9 cellular contexts compared by ENCODE assay signal in the genomic region with DNA sequence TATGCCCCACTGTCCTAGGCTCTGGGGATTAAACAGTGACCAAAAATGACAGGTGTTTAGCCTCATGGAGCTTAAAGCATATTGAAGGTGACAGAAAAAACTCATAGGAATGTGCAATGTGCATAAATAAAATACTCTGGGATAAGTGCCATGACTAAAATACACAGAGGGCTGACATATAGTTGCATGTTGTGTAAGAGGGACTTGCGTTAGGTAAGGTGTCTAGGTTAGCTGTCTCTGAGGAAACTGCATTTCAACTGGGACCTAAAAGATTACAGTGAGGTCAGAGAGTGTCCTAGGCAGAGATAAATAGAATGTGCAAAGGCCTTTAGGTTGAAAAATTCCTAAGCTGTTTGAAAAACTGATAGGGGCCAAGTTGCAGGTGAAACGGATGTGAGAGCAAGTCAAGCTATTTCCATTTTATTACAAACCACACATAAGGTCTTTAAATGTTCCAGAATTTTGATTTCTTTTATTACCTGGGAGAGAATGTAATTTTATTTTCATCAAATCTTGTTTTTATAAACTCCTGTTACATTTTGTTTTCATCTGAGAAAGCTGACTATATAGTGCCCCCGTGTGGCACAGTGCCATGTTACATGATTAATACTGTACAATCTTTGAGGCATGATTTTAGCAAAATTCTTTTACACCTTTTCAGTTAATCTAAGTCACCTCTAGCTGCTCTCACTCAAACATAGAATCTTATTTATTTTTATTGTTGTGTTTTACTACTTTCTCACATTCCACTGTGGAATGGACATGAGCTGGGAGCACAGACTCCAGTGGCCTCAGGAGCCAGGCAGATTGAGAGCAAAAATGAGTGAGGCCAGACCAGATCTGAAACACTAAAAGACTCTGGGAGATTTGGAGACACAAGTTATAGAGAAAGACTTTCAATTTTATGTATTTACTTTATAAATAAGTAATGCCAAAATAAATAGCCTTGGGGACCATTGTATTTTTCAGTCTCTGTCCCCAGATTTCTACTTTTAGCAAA.
DNase-seq lines count a peak whose midpoint lies in the region; ATAC-seq and TF ChIP-seq lines count a peak whose summit lies in the region.
"Had no signal": no experiment of that assay in that cellular context is flagged by ENCODE, and none has a peak within 500 bp of the region (broad histone marks: within the 10 kb centered on the region; RNA-seq: fewer than 3 reads in every experiment).

No MANE protein-coding gene starts in this region.

- DNase-seq in activated CD4-positive, alpha-beta T cell treated with anti-CD3 and anti-CD28 coated beads, Interleukin-2, amount 10 ng/mL, durations not matched to agents 7 days and 5 days = peak; percentile 6
- DNase-seq in activated CD4-positive, alpha-beta T cell treated with anti-CD3 and anti-CD28 coated beads, Interleukin-2, amount 50 U/mL, for 1 hour = no peak
- DNase-seq in LHCN-M2 (ENCODE audit: low read depth) (peak; percentile 48), chondrocyte (ENCODE audit: low spot score) (no peak), neural progenitor cell (ENCODE audit: low spot score) (peak; percentile 54), pons (ENCODE audit: low spot score) (no peak)
- no peak for DNase-seq in T-helper 2 cell treated with Interferon-gamma antibody and Interleukin-4, amounts not matched to agents 5 μg/mL and 100 μg/mL, for 36 hours (ENCODE audit: low spot score)

- POLR2A ChIA-PET in activated CD4-positive, alpha-beta T cell treated with anti-CD3 and anti-CD28 coated beads, Interleukin-2, amount 10 ng/mL, durations not matched to agents 7 days and 5 days (lab: Charles Lee) = no interaction called here

- no peaks in the 10 kb centered on the region for H4K20me1 ChIP-seq in neural progenitor cell (ENCODE audit: low read depth)

- no peaks in the 10 kb centered on the region for H3K4me1 Mint-ChIP-seq in activated CD4-positive, alpha-beta T cell treated with anti-CD3 and anti-CD28 coated beads, Interleukin-2, amount 10 ng/mL, durations not matched to agents 7 days and 5 days
- H3K4me1 Mint-ChIP-seq in chondrocyte (ENCODE audit: low read depth) (peaks cover 34% of the 10 kb centered on the region), neural progenitor cell (no peaks in the 10 kb centered on the region)
- no peaks in the 10 kb centered on the region for H3K4me1 Mint-ChIP-seq in T-helper 2 cell treated with Interferon-gamma antibody and Interleukin-4, amounts not matched to agents 5 μg/mL and 100 μg/mL, for 36 hours (ENCODE audit: low read depth)
- H3K4me1 Mint-ChIP-seq: activated naive CD4-positive, alpha-beta T cell treated with anti-CD3 and anti-CD28 coated beads, Interleukin-2, amount 50 U/mL, for 24 hours had no signal

- H2AFZ ChIP-seq in neural progenitor cell (replicated peaks) = peak overlapping the region; percentile 33

- no peak overlapping the region for H3K27ac Mint-ChIP-seq in activated CD4-positive, alpha-beta T cell treated with anti-CD3 and anti-CD28 coated beads, Interleukin-2, amount 10 ng/mL, durations not matched to agents 7 days and 5 days
- H3K27ac Mint-ChIP-seq in chondrocyte (ENCODE audit: unreplicated experiment) (peak overlapping the region; percentile 15), neural progenitor cell (no peak overlapping the region)
- no peak overlapping the region for H3K27ac Mint-ChIP-seq in T-helper 2 cell treated with Interferon-gamma antibody and Interleukin-4, amounts not matched to agents 5 μg/mL and 100 μg/mL, for 36 hours
- H3K27ac Mint-ChIP-seq: activated naive CD4-positive, alpha-beta T cell treated with anti-CD3 and anti-CD28 coated beads, Interleukin-2, amount 50 U/mL, for 24 hours had no signal

- H3K27me3 ChIP-seq in neural progenitor cell = no peaks in the 10 kb centered on the region

- ATAC-seq in HG02678 (IDR thresholded peaks at IDR 0.05; ENCODE audit: unreplicated experiment) = no peak

- no peak overlapping the region for H3K9ac ChIP-seq in neural progenitor cell

- TF ChIP-seq CTCF in chondrocyte (IDR thresholded peaks at IDR 0.05) (peak; percentile 91), neural progenitor cell (IDR thresholded peaks at IDR 0.05) (peak; percentile 86)

- H3F3A ChIP-seq in neural progenitor cell (ENCODE audit: low read depth) = peaks cover 22% of the 10 kb centered on the region

- CTCF ChIA-PET in activated CD4-positive, alpha-beta T cell treated with anti-CD3 and anti-CD28 coated beads, Interleukin-2, amount 10 ng/mL, durations not matched to agents 7 days and 5 days (lab: Charles Lee) = no interaction called here

- no peaks in the 10 kb centered on the region for H3K36me3 ChIP-seq in neural progenitor cell

- H3K4me2 ChIP-seq in neural progenitor cell = no peak overlapping the region

- H3K27ac ChIP-seq in neural progenitor cell = no peak overlapping the region

- no peak overlapping the region for H3K4me3 ChIP-seq in neural progenitor cell

- H3K79me2 ChIP-seq in neural progenitor cell (ENCODE audit: low read depth) = no peaks in the 10 kb centered on the region

- H3K9me3 Mint-ChIP-seq in activated CD4-positive, alpha-beta T cell treated with anti-CD3 and anti-CD28 coated beads, Interleukin-2, amount 10 ng/mL, durations not matched to agents 7 days and 5 days = no peaks in the 10 kb centered on the region
- no peaks in the 10 kb centered on the region for H3K9me3 Mint-ChIP-seq in chondrocyte (ENCODE audit: low read depth)
- H3K9me3 Mint-ChIP-seq in neural progenitor cell = no peaks in the 10 kb centered on the region
- peaks cover 4% of the 10 kb centered on the region for H3K9me3 Mint-ChIP-seq in T-helper 2 cell treated with Interferon-gamma antibody and Interleukin-4, amounts not matched to agents 5 μg/mL and 100 μg/mL, for 36 hours

- H3K4me1 ChIP-seq in neural progenitor cell = peaks cover 18% of the 10 kb centered on the region

- no peaks in the 10 kb centered on the region for H3K9me3 ChIP-seq in neural progenitor cell (ENCODE audit: low read depth)

- H3K27me3 Mint-ChIP-seq in activated CD4-positive, alpha-beta T cell treated with anti-CD3 and anti-CD28 coated beads, Interleukin-2, amount 10 ng/mL, durations not matched to agents 7 days and 5 days = no peaks in the 10 kb centered on the region
- no peaks in the 10 kb centered on the region for H3K27me3 Mint-ChIP-seq in chondrocyte (ENCODE audit: low read depth)
- no peaks in the 10 kb centered on the region for H3K27me3 Mint-ChIP-seq in neural progenitor cell (ENCODE audit: insufficient read depth, low read depth)
- no peaks in the 10 kb centered on the region for H3K27me3 Mint-ChIP-seq in T-helper 2 cell treated with Interferon-gamma antibody and Interleukin-4, amounts not matched to agents 5 μg/mL and 100 μg/mL, for 36 hours (ENCODE audit: low read depth)
- H3K27me3 Mint-ChIP-seq: activated naive CD4-positive, alpha-beta T cell treated with anti-CD3 and anti-CD28 coated beads, Interleukin-2, amount 50 U/mL, for 24 hours had no signal

- no peak overlapping the region for H3K4me3 Mint-ChIP-seq in activated CD4-positive, alpha-beta T cell treated with anti-CD3 and anti-CD28 coated beads, Interleukin-2, amount 10 ng/mL, durations not matched to agents 7 days and 5 days
- H3K4me3 Mint-ChIP-seq in chondrocyte (ENCODE audit: unreplicated experiment) = no peak overlapping the region
- no peak overlapping the region for H3K4me3 Mint-ChIP-seq in neural progenitor cell
- no peak overlapping the region for H3K4me3 Mint-ChIP-seq in T-helper 2 cell treated with Interferon-gamma antibody and Interleukin-4, amounts not matched to agents 5 μg/mL and 100 μg/mL, for 36 hours
- H3K4me3 Mint-ChIP-seq: activated naive CD4-positive, alpha-beta T cell treated with anti-CD3 and anti-CD28 coated beads, Interleukin-2, amount 50 U/mL, for 24 hours had no signal

- H3K36me3 Mint-ChIP-seq in activated CD4-positive, alpha-beta T cell treated with anti-CD3 and anti-CD28 coated beads, Interleukin-2, amount 10 ng/mL, durations not matched to agents 7 days and 5 days (ENCODE audit: low read depth) = no peaks in the 10 kb centered on the region
- H3K36me3 Mint-ChIP-seq in chondrocyte (ENCODE audit: low read depth) (no peaks in the 10 kb centered on the region), neural progenitor cell (no peaks in the 10 kb centered on the region)
- H3K36me3 Mint-ChIP-seq in T-helper 2 cell treated with Interferon-gamma antibody and Interleukin-4, amounts not matched to agents 5 μg/mL and 100 μg/mL, for 36 hours (ENCODE audit: low read depth) = no peaks in the 10 kb centered on the region
- H3K36me3 Mint-ChIP-seq: activated naive CD4-positive, alpha-beta T cell treated with anti-CD3 and anti-CD28 coated beads, Interleukin-2, amount 50 U/mL, for 24 hours had no signal

Comparison
In these comparisons a context has a peak if more than half of its experiments do, and no peak if none do; other contexts are left out.
1. DNase-seq: peak in activated CD4-positive, alpha-beta T cell treated with anti-CD3 and anti-CD28 coated beads, Interleukin-2, amount 10 ng/mL, durations not matched to agents 7 days and 5 days (single experiment), LHCN-M2 (single experiment) and neural progenitor cell (single experiment); none in activated CD4-positive, alpha-beta T cell treated with anti-CD3 and anti-CD28 coated beads, Interleukin-2, amount 50 U/mL, for 1 hour (single experiment), chondrocyte (single experiment), T-helper 2 cell treated with Interferon-gamma antibody and Interleukin-4, amounts not matched to agents 5 μg/mL and 100 μg/mL, for 36 hours (single experiment) and pons (single experiment).